1 cellular context compared by ENCODE assay signal in genomic region chr7:4792537-4793126, GRCh38.
TF ChIP-seq lines count a peak whose summit lies in the region.

No MANE protein-coding gene starts in this region.

TF ChIP-seq in GM23338, 12 proteins besides CTCF, POLR2A, EP300 and RAD21 (continued from another document):
- no peak for TF ChIP-seq ZNF462 (CRISPR knock-in tag; IDR thresholded peaks at IDR 0.05)
- no peak for TF ChIP-seq EZH2phosphoT487 (IDR thresholded peaks at IDR 0.05; ENCODE audit: unreplicated experiment)
- TF ChIP-seq STAT1 (IDR thresholded peaks at IDR 0.05; ENCODE audit: unreplicated experiment), result no peak
- TF ChIP-seq ETS1 (IDR thresholded peaks at IDR 0.05), result no peak
- TF ChIP-seq EZH2 (IDR thresholded peaks at IDR 0.05; ENCODE audit: low read depth, unreplicated experiment), result no peak
